1 cellular context compared by ENCODE assay signal in genomic region chr20:32779500-32780215, GRCh38.
A peak's percentile ranks its signal among the peaks of the same experiment; 100 is the strongest.
TF ChIP-seq lines count a peak whose summit lies in the region.

No MANE protein-coding gene starts in this region.

TF ChIP-seq in K562, 482 proteins besides CTCF, POLR2A, EP300 and RAD21:
- TF ChIP-seq RFX1 (IDR thresholded peaks at IDR 0.05) (peak; percentile 50; the same call in 1 of the 2 replicates), HNRNPL (IDR thresholded peaks at IDR 0.05; ENCODE audit: low read depth, low read length) (no peak), ZFP91 (CRISPR knock-in tag; IDR thresholded peaks at IDR 0.05) (no peak), SP2 (IDR thresholded peaks at IDR 0.05; ENCODE audit: extremely low read depth, low read depth, low read length, poor library complexity, severe bottlenecking) (peak; percentile 31), PKNOX1 (IDR thresholded peaks at IDR 0.05) (peak; percentile 94), RREB1 (CRISPR knock-in tag; IDR thresholded peaks at IDR 0.05) (no peak), CBX2 (IDR thresholded peaks at IDR 0.05; ENCODE audit: insufficient read depth, low read length, poor library complexity, severe bottlenecking) (no peak), NFIX (CRISPR knock-in tag; IDR thresholded peaks at IDR 0.05; ENCODE audit: low read depth) (no peak), NFYB (IDR thresholded peaks at IDR 0.05; ENCODE audit: extremely low read depth, insufficient read length) (peak; percentile 3), ZNF561 (CRISPR knock-in tag; conservative IDR thresholded peaks at IDR 0.05) (no peak)
- TF ChIP-seq, protein P1, sequence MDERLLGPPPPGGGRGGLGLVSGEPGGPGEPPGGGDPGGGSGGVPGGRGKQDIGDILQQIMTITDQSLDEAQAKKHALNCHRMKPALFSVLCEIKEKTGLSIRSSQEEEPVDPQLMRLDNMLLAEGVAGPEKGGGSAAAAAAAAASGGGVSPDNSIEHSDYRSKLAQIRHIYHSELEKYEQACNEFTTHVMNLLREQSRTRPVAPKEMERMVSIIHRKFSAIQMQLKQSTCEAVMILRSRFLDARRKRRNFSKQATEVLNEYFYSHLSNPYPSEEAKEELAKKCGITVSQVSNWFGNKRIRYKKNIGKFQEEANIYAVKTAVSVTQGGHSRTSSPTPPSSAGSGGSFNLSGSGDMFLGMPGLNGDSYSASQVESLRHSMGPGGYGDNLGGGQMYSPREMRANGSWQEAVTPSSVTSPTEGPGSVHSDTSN (CRISPR knock-in tag; IDR thresholded peaks at IDR 0.05; ENCODE audit: low read depth), result no peak
- TF ChIP-seq, protein P1 (tag; conservative IDR thresholded peaks at IDR 0.05; ENCODE audit: low read depth), result 0 out of 2 replicates have a peak, but pooled peaks have one; percentile 41
